Comparison of ENCODE assay signal across 14 cellular contexts in the genomic region with DNA sequence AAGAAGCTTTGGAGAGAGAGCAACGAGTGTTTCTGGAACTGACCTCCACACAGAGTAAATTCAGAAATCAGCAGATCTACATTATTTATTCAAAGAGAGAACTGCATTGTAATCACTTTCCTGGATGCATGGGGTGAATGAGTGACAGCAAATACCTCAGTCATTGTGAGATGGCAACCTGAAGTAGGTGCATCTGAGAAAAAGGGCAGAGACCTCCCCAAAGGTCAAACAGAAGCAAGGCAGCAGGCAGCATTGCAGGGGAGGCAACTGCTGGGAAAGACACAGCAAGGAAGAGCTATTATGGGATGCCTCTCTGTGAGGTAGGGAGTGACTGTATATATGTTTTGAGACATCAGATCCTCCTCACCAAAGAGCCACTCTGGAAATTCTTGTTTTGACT. TPM values are rescaled to one million over a fixed set of nuclear protein-coding genes. Genes with fewer than 3 reads are reported as not detected.
"Had no signal": no experiment of that assay in that cellular context is flagged by ENCODE, and none has a peak within 500 bp of the region (broad histone marks: within the 10 kb centered on the region; RNA-seq: fewer than 3 reads in every experiment).

No MANE protein-coding gene starts in this region.

- H3K9me3 ChIP-seq: pancreas, thyroid gland had no signal

- H3K4me1 ChIP-seq: pancreas had no signal

- H3K36me3 ChIP-seq: cardiac muscle cell, pancreas, thyroid gland had no signal

- H3K27me3 ChIP-seq: cardiac muscle cell, pancreas, thyroid gland had no signal

- DNase-seq: activated CD8-positive, alpha-beta T cell treated with anti-CD3 and anti-CD28 coated beads for 36 hours; activated naive CD4-positive, alpha-beta T cell; foreskin melanocyte; head of caudate nucleus; left ventricle myocardium superior; nephron progenitor cell; pancreas; retina; stimulated activated CD4-positive, alpha-beta T cell treated with anti-CD3 and anti-CD28 coated beads, Interleukin-15, amount 100 ng/mL, for 24 hours; stimulated activated CD4-positive, alpha-beta T cell treated with anti-CD3 and anti-CD28 coated beads, Interleukin-4, amount 100 ng/mL, for 4 hours had no signal

- ATAC-seq: activated CD8-positive, alpha-beta T cell treated with anti-CD3 and anti-CD28 coated beads for 36 hours; left ventricle myocardium superior; pancreas had no signal

- H3K4me3 ChIP-seq: cardiac muscle cell, pancreas, thyroid gland had no signal

- H3K27ac ChIP-seq: cardiac muscle cell, pancreas, thyroid gland had no signal

RNA-seq across cellular contexts. Expression of a gene that starts 58.2 kb away (rescaled TPM):
- total RNA-seq: activated CD8-positive, alpha-beta T cell treated with anti-CD3 and anti-CD28 coated beads for 36 hours; activated T-helper 1 cell treated with anti-CD3 and anti-CD28 coated beads, Interleukin-12 subunit alpha, Interleukin-12 subunit beta, Interleukin-2, Interleukin-4 antibody, amounts not matched to agents 30 ng/mL and 10 ng/mL and 1 ng/mL, durations not matched to agents 14 hours and 24 hours and 36 hours; T-helper 2 cell treated with Interferon-gamma antibody and Interleukin-4, amounts not matched to agents 100 ng/mL and 5 ng/mL, for 36 hours had no signal
